Comparison of ENCODE assay signal across 8 cellular contexts in the genomic region with DNA sequence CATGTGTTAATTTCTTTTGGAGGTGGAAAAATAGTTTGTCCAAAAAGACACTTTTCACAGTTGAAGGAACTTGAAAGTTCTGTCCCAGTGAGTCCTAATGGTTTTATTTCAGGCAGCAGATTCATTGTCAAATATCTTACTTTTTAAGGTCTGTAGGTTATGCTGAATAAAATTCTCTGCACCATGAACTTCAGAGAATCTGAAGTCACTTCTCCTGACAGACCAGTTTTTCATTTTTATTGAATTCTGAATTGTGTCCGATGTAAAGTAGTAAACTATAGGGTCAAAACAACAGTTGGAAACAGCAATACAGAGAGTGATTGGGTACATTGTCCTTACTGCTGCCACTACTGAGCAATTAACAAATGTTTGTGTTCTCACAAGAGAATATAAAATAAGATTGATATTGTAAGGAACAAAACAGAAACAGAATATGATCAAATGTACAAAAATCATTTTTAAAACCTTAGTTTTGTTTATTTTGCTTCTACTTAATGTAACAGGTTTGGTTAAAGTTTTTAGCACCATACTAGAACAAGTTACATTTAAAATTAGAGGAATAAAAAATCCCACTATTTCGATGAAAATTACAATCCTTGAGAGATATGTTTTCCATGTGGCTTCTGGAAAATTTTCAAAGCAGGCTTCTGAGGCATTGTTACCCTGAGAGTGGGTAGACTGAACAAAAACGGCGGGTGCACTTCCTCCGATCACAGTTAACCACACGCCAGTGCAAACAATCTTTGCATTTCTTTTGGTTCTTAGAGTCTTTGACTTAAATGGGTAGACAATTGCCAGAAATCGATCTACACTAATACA. TPM values are rescaled to one million over a fixed set of nuclear protein-coding genes. Genes with fewer than 3 reads are reported as not detected.
DNase-seq lines count a peak whose midpoint lies in the region; ATAC-seq and TF ChIP-seq lines count a peak whose summit lies in the region.

No MANE protein-coding gene starts in this region.

- POLR2A ChIA-PET in SK-N-SH (lab: Yijun Ruan, JAX), result no interaction called here

- H3K9ac ChIP-seq in muscle layer of colon (ENCODE audit: low read length) (peak overlapping the region; percentile 66), SK-N-SH (no peak overlapping the region)

- H3K27me3 ChIP-seq in SJSA1 (replicated peaks), result no peaks in the 10 kb centered on the region
- no peaks in the 10 kb centered on the region for H3K27me3 ChIP-seq in ectodermal cell (ENCODE audit: control insufficient read depth, insufficient read depth, low read length, poor library complexity, severe bottlenecking)
- H3K27me3 ChIP-seq in muscle layer of colon (ENCODE audit: control insufficient read depth in 1 of 2, insufficient read depth in 2 of 2, low read length in 2 of 2), result no peaks in the 10 kb centered on the region
- H3K27me3 ChIP-seq in SK-N-SH (ENCODE audit: insufficient read depth), result no peaks in the 10 kb centered on the region

- no peak for TF ChIP-seq EP300 in SK-N-SH (IDR thresholded peaks at IDR 0.05; ENCODE audit: borderline replicate concordance in 1 of 2, low read depth in 1 of 2, low read length in 1 of 2)

- H3K79me2 ChIP-seq in SK-N-SH (ENCODE audit: insufficient read depth), result no peaks in the 10 kb centered on the region

- TF ChIP-seq CTCF in AG09309 (IDR thresholded peaks at IDR 0.05; ENCODE audit: control insufficient read depth, insufficient read depth, low read depth, low read length, missing control alignments), result no peak
- no peak for TF ChIP-seq CTCF in SK-N-SH (IDR thresholded peaks at IDR 0.05)

- H3K36me3 ChIP-seq in SJSA1 (peaks cover 16% of the 10 kb centered on the region), ectodermal cell (ENCODE audit: control insufficient read depth, insufficient read depth, low read length) (no peaks in the 10 kb centered on the region), muscle layer of colon (ENCODE audit: insufficient read depth, low read length) (no peaks in the 10 kb centered on the region), SK-N-SH (replicated peaks in 1 of 2; ENCODE audit: control insufficient read depth in 1 of 2, insufficient read depth in 2 of 2, low read length in 1 of 2) (peaks cover 3 to 41% of the 10 kb centered on the region in 2 experiments)

- no peak overlapping the region for H2AFZ ChIP-seq in SK-N-SH (ENCODE audit: low read depth)

- H3K4me3 ChIP-seq in AG09309 (ENCODE audit: control insufficient read depth, low read depth, low read length) (peak overlapping the region; percentile 57), SJSA1 (peak overlapping the region; percentile 40), ectodermal cell (ENCODE audit: insufficient read depth, low read depth, low read length) (peak overlapping the region; percentile 34), muscle layer of colon (ENCODE audit: low read depth in 1 of 2, low read length in 2 of 2) (peak overlapping the region; percentile 55 to 57), SK-N-SH (ENCODE audit: low read depth in 2 of 2, low read length in 1 of 2) (no peak overlapping the region)

- DNase-seq in AG09309 (ENCODE audit: low read depth) (no peak), SJSA1 (ENCODE audit: low read depth in 1 of 2, low spot score in 2 of 2) (peak in 1 of 2 experiments; percentile 19), SK-N-SH (no peak), amygdala (lab: John Stamatoyannopoulos, UW) (no peak), NCI-H524 treated with DMSO at 0.1 percent for 48 hours (lab: John Stamatoyannopoulos, UW) (no peak)

- no peak overlapping the region for H3K4me2 ChIP-seq in SK-N-SH

- TF ChIP-seq RAD21 in SK-N-SH (IDR thresholded peaks at IDR 0.05; ENCODE audit: low read length), result no peak

- H3K9me2 ChIP-seq in SK-N-SH, result no peaks in the 10 kb centered on the region

- 16 to 21% methylated on average over 2 to 7 of the region's 7 CpGs for WGBS in ectodermal cell, 2 experiments
- WGBS in SK-N-SH (ENCODE audit: low lambda C conversion rate), result 85% methylated on average over 7 of the region's 7 CpGs

- H4K20me1 ChIP-seq in SK-N-SH (ENCODE audit: insufficient read depth), result no peaks in the 10 kb centered on the region

- peaks cover 8% of the 10 kb centered on the region for H3F3A ChIP-seq in SK-N-SH (replicated peaks; ENCODE audit: insufficient read depth)

- ATAC-seq in HG03280 (IDR thresholded peaks at IDR 0.05; ENCODE audit: unreplicated experiment), result no peak

- H3K9me3 ChIP-seq in SJSA1 (replicated peaks) (no peaks in the 10 kb centered on the region), ectodermal cell (ENCODE audit: control insufficient read depth, low read length) (no peaks in the 10 kb centered on the region), muscle layer of colon (ENCODE audit: low read length) (no peaks in the 10 kb centered on the region), SK-N-SH (no peaks in the 10 kb centered on the region; the same call in 1 of the 2 replicates)

- CTCF ChIA-PET in SK-N-SH (lab: Yijun Ruan, JAX), result no interaction called here

- H3K4me1 ChIP-seq in SJSA1 (replicated peaks) (0 out of 2 replicates have a peak, but pooled peaks cover 3% of the 10 kb centered on the region), ectodermal cell (ENCODE audit: control insufficient read depth, insufficient read depth, low read length) (peaks cover 5% of the 10 kb centered on the region), muscle layer of colon (ENCODE audit: insufficient read depth, low read length) (no peaks in the 10 kb centered on the region), SK-N-SH (ENCODE audit: control insufficient read depth in 1 of 2, insufficient read depth in 2 of 2, low read depth in 1 of 2, low read length in 1 of 2) (no peaks in the 10 kb centered on the region; a peak in 2 of 4 replicates)

- H3K27ac ChIP-seq in SJSA1 (peak overlapping the region; percentile 75), ectodermal cell (ENCODE audit: insufficient read depth, low read depth, low read length, poor library complexity, severe bottlenecking) (no peak overlapping the region), muscle layer of colon (ENCODE audit: low read depth, low read length) (no peak overlapping the region), SK-N-SH (ENCODE audit: low read depth in 2 of 2, low read length in 1 of 2) (no peak overlapping the region)

TF ChIP-seq in SK-N-SH, 30 proteins besides CTCF, POLR2A, EP300 and RAD21:
- no peak for TF ChIP-seq SIN3A (IDR thresholded peaks at IDR 0.05; ENCODE audit: borderline replicate concordance, low read depth, low read length)
- no peak for TF ChIP-seq EZH2phosphoT487 (IDR thresholded peaks at IDR 0.05; ENCODE audit: borderline replicate concordance, low read depth)
- TF ChIP-seq YY1 (IDR thresholded peaks at IDR 0.05; ENCODE audit: low read depth), result no peak
- no peak for TF ChIP-seq USF1 (IDR thresholded peaks at IDR 0.05; ENCODE audit: borderline replicate concordance, low read depth)
- no peak for TF ChIP-seq TAF1 (IDR thresholded peaks at IDR 0.05; ENCODE audit: borderline replicate concordance, low read depth, low read length)
- TF ChIP-seq IRF3 (IDR thresholded peaks at IDR 0.05; ENCODE audit: low read depth, low read length), result no peak

RNA-seq across cellular contexts. Expression of gene LPAR6, which starts 1.4 kb away (rescaled TPM):
- 4.6 and 6.8 TPM in 2 replicates for total RNA-seq in SJSA1 (2014; rRNA removed; shearing (Covaris generic))
- 3.3 TPM for polyA plus RNA-seq in ectodermal cell (2013, experiment 1 of 4)
- polyA plus RNA-seq in ectodermal cell (2013, experiment 2 of 4), result 2.0 TPM
- polyA plus RNA-seq in ectodermal cell (2013, experiment 3 of 4), result 4.1 TPM
- 4.9 TPM for polyA plus RNA-seq in ectodermal cell (2013, experiment 4 of 4)
- polyA plus RNA-seq in SK-N-SH (2012; rRNA removed), result 0.03 TPM in 1 of 2 replicates, not detected in the other
- 0.03 and 0.08 TPM in 2 replicates for polyA plus RNA-seq in SK-N-SH (2012; cell fraction: cytosol; rRNA removed)
- not detected in 2 replicates for polyA plus RNA-seq in SK-N-SH (2012; cell fraction: nucleus; rRNA removed)

Comparison
In these comparisons a context has a peak if more than half of its experiments do, and no peak if none do; other contexts are left out.
1. H3K4me3 ChIP-seq: peak in AG09309 (single experiment), SJSA1 (single experiment), ectodermal cell (single experiment) and muscle layer of colon (2 of 2); none in SK-N-SH (0 of 2).